In the genomic region with DNA sequence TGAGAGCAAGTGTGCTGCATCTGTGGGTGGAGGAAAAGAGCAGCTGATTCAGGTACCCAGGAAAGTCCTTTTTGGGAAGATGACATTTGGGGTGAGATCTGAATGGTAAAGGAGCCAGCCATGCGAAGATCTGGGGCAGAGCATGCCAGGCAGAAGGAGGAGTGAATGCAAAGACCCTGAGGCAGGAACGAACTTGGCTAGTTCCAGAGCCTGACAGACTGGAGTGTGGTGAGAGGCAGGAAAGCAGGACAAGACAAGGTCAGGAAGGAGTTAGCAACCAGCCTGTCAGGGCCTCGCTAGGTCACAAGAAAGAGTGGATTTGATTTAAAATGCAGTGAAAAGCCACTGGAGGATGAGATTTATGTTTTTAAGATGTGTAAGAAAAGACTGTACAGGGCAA, we compare ENCODE assay signal across 31 cellular contexts. TPM values are rescaled to one million over a fixed set of nuclear protein-coding genes. Genes with fewer than 3 reads are reported as not detected.
"Had no signal": no experiment of that assay in that cellular context is flagged by ENCODE, and none has a peak within 500 bp of the region (broad histone marks: within the 10 kb centered on the region; RNA-seq: fewer than 3 reads in every experiment).

No MANE protein-coding gene starts in this region.

- ATAC-seq: activated CD8-positive, alpha-beta memory T cell treated with anti-CD3 and anti-CD28 coated beads, Interleukin-2, amount 10 ng/mL, durations not matched to agents 7 days and 5 days; activated CD8-positive, alpha-beta T cell treated with anti-CD3 and anti-CD28 coated beads, Interleukin-2, amount 10 ng/mL, durations not matched to agents 7 days and 5 days; activated naive CD8-positive, alpha-beta T cell treated with anti-CD3 and anti-CD28 coated beads, Interleukin-2, amount 50 U/mL, for 24 hours had no signal

- H3K9me3 ChIP-seq: ascending aorta had no signal

- H3K27ac ChIP-seq: ascending aorta, VCaP had no signal

- H3K4me3 ChIP-seq: ascending aorta had no signal

- FAIRE-seq: TTC549 had no signal

- H3K36me3 ChIP-seq: ascending aorta had no signal

- H3K27me3 ChIP-seq: ascending aorta had no signal

- DNase-seq: activated B cell treated with CpG ODN at 0.5 μM for 24 hours; activated CD4-positive, alpha-beta memory T cell treated with anti-CD3 and anti-CD28 coated beads for 36 hours; activated CD4-positive, alpha-beta T cell treated with anti-CD3 and anti-CD28 coated beads for 4 hours; activated CD4-positive, alpha-beta T cell treated with anti-CD3 and anti-CD28 coated beads, Interleukin-2, amount 50 U/mL, for 1 hour; activated CD4-positive, alpha-beta T cell treated with anti-CD3 and anti-CD28 coated beads, Interleukin-2, amount 50 U/mL, for 4 hours; activated CD4-positive, CD25-positive, alpha-beta regulatory T cell treated with anti-CD3 and anti-CD28 coated beads, Interleukin-2, amount 50 U/mL, for 72 hours; activated CD8-positive, alpha-beta memory T cell treated with anti-CD3 and anti-CD28 coated beads for 24 hours; activated CD8-positive, alpha-beta memory T cell treated with anti-CD3 and anti-CD28 coated beads, Interleukin-2, amount 10 ng/mL, durations not matched to agents 7 days and 5 days; activated CD8-positive, alpha-beta memory T cell treated with anti-CD3 and anti-CD28 coated beads, Interleukin-2, amount 50 U/mL, for 48 hours; activated CD8-positive, alpha-beta T cell treated with anti-CD3 and anti-CD28 coated beads, Interleukin-2, amount 10 ng/mL, durations not matched to agents 7 days and 5 days; activated effector memory CD4-positive, alpha-beta T cell treated with Interleukin-2 at 50 U/mL for 16 hours; activated gamma-delta T cell; activated naive CD4-positive, alpha-beta T cell treated with anti-CD3 and anti-CD28 coated beads, Interleukin-2, amount 10 ng/mL, durations not matched to agents 7 days and 5 days; activated naive CD4-positive, alpha-beta T cell treated with Interleukin-2 at 50 U/mL for 16 hours; activated naive CD8-positive, alpha-beta T cell treated with anti-CD3 and anti-CD28 coated beads, Interleukin-2, amount 10 ng/mL, durations not matched to agents 7 days and 5 days; activated naive CD8-positive, alpha-beta T cell treated with anti-CD3 and anti-CD28 coated beads, Interleukin-2, amount 50 U/mL, for 24 hours; activated T-cell treated with anti-CD3 and anti-CD28 coated beads, Interleukin-2, amount 50 U/mL, for 24 hours; activated T-cell treated with anti-CD3 and anti-CD28 coated beads, Interleukin-2, amount 50 U/mL, for 48 hours; amygdala; anterior cingulate cortex; central memory CD4-positive, alpha-beta T cell; cerebellar nuclear complex; SW 1271; T-helper 1 cell; T-helper 2 cell; T-helper 9 cell had no signal

RNA-seq across cellular contexts. Expression of gene RGS7BP, which starts 28.2 kb away (rescaled TPM):
- total RNA-seq: activated B cell treated with CpG ODN at 0.5 μM for 24 hours; activated CD4-positive, alpha-beta memory T cell treated with anti-CD3 and anti-CD28 coated beads for 36 hours; activated CD8-positive, alpha-beta memory T cell treated with anti-CD3 and anti-CD28 coated beads, Interleukin-2, amount 10 ng/mL, durations not matched to agents 7 days and 5 days; activated CD8-positive, alpha-beta T cell treated with anti-CD3 and anti-CD28 coated beads, Interleukin-2, amount 10 ng/mL, durations not matched to agents 7 days and 5 days; activated naive CD8-positive, alpha-beta T cell treated with anti-CD3 and anti-CD28 coated beads, Interleukin-2, amount 10 ng/mL, durations not matched to agents 7 days and 5 days; activated T-helper 2 cell treated with anti-CD3 and anti-CD28 coated beads, Interferon-gamma antibody, Interleukin-2, Interleukin-4, amounts not matched to agents 10 μg/mL and 5 μg/mL and 100 μg/mL, durations not matched to agents 14 hours and 24 hours and 36 hours; chondrocyte had no signal
